8 cellular contexts compared by ENCODE assay signal in the genomic region with DNA sequence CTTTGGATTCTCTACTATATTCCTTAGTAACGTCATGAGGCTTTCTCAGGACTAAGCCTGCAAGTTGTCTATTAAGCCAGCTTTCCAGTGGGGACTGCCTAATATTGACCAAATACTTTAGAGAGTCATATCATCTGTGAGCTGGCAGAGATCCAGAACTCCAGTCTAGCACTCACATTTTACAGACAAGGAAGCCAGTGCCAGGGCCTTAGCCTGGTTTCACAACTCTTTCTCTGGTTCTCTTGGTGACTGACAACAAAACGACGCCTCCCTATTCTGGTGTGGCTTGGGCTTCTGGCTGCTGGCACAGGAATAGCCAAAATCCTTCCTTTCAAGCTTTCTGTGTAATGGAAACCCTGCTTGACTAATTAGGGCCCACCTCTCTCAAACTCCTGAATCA.
DNase-seq lines count a peak whose midpoint lies in the region; ATAC-seq and TF ChIP-seq lines count a peak whose summit lies in the region.

No MANE protein-coding gene starts in this region.

- no peaks in the 10 kb centered on the region for H3K9me3 ChIP-seq in ovary

- CTCF ChIA-PET in HEK293T (lab: Yijun Ruan, JAX): interaction anchor here (0.9 to 3.3 kb wide), 2 partner anchors 9 to 186 kb away, joined by 3 to 11 read pairs; no protein-coding TSS in a partner anchor

- TF ChIP-seq CTCF in epithelial cell of proximal tubule (conservative IDR thresholded peaks at IDR 0.05; ENCODE audit: low read depth, low read length): no peak
- no peak for TF ChIP-seq CTCF in ovary (IDR thresholded peaks at IDR 0.05)

- no peaks in the 10 kb centered on the region for H3K36me3 ChIP-seq in ovary

- ATAC-seq in GM21423 (IDR thresholded peaks at IDR 0.05; ENCODE audit: unreplicated experiment): no peak

- POLR2A ChIA-PET in HEK293T (lab: Yijun Ruan, JAX): no interaction called here

- TF ChIP-seq POLR2A in ovary (IDR thresholded peaks at IDR 0.05): no peak

- H3K4me1 ChIP-seq in ovary (ENCODE audit: insufficient read depth): peaks cover 17% of the 10 kb centered on the region

- DNase-seq in DMS79 (lab: John Stamatoyannopoulos, UW) (peak; percentile 78), NCI-H524 (lab: John Stamatoyannopoulos, UW) (peak; percentile 67 to 77), epithelial cell of proximal tubule (ENCODE audit: low read depth) (peak; percentile 76), ovary (peak in 4 of 5 donors; percentile 16 to 58 (median 26)), NK-92 (lab: John Stamatoyannopoulos, UW; ENCODE audit: unreplicated experiment) (no peak), HEK293T (ENCODE audit: extremely low spot score) (no peak), GF-D8 (lab: John Stamatoyannopoulos, UW) (no peak)

- no peak for TF ChIP-seq EP300 in ovary (IDR thresholded peaks at IDR 0.05)

- WGBS in ovary, 3 donors: 41 to 59% (median 50%) methylated on average over 3 of the region's 3 CpGs

- intact Hi-C loops in ovary (cut with DNase I): loop anchor here in 1 of 4 donors (10.0 kb wide), 1 partner anchor 71 kb away; a partner anchor contains a TSS

- H3K4me3 ChIP-seq in epithelial cell of proximal tubule (ENCODE audit: low read depth, low read length) (no peak overlapping the region), ovary (no peak overlapping the region)

- H3K27me3 ChIP-seq in ovary: no peaks in the 10 kb centered on the region

- no peak overlapping the region for H3K27ac ChIP-seq in ovary

TF ChIP-seq in HEK293T, 16 proteins besides CTCF, POLR2A, EP300 and RAD21:
- TF ChIP-seq BHLHE40 (IDR thresholded peaks at IDR 0.05; ENCODE audit: borderline replicate concordance) (no peak), SUZ12 (IDR thresholded peaks at IDR 0.05) (no peak), ZNF384 (IDR thresholded peaks at IDR 0.05) (no peak)
- TF ChIP-seq, protein P1, sequence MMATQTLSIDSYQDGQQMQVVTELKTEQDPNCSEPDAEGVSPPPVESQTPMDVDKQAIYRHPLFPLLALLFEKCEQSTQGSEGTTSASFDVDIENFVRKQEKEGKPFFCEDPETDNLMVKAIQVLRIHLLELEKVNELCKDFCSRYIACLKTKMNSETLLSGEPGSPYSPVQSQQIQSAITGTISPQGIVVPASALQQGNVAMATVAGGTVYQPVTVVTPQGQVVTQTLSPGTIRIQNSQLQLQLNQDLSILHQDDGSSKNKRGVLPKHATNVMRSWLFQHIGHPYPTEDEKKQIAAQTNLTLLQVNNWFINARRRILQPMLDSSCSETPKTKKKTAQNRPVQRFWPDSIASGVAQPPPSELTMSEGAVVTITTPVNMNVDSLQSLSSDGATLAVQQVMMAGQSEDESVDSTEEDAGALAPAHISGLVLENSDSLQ (IDR thresholded peaks at IDR 0.05): no peak

Comparison
In these comparisons a context has a peak if more than half of its experiments do, and no peak if none do; other contexts are left out.
1. DNase-seq: peak in DMS79 (single experiment), NCI-H524 (2 of 2), epithelial cell of proximal tubule (single experiment) and ovary (4 of 5); none in NK-92 (single experiment), HEK293T (single experiment) and GF-D8 (single experiment).